In genomic region chr1:8523641-8524206, GRCh38 we compare ENCODE assay signal across 12 cellular contexts.
DNase-seq lines count a peak whose midpoint lies in the region; ATAC-seq and TF ChIP-seq lines count a peak whose summit lies in the region.
"Had no signal": no experiment of that assay in that cellular context is flagged by ENCODE, and none has a peak within 500 bp of the region (broad histone marks: within the 10 kb centered on the region; RNA-seq: fewer than 3 reads in every experiment).

No MANE protein-coding gene starts in this region.

- ATAC-seq in GM21619 (IDR thresholded peaks at IDR 0.05; ENCODE audit: unreplicated experiment) (no peak), HG02623 (IDR thresholded peaks at IDR 0.05; ENCODE audit: unreplicated experiment) (no peak)

- DNase-seq in CD1c-positive myeloid dendritic cell (ENCODE audit: extremely low spot score) (peak; percentile 22), HL-60 (ENCODE audit: low read depth in 1 of 2, low spot score in 1 of 2) (no peak), ovary (no peak), retina (no peak), SKM-1 (lab: John Stamatoyannopoulos, UW; ENCODE audit: unreplicated experiment) (no peak)
- DNase-seq: cerebellar nuclear complex, DND-41, NCI-H187 treated with DMSO at 0.1 percent for 48 hours, RPMI8226 had no signal

- intact Hi-C loops in ovary (cut with DNase I) = no loop called here

- peaks cover 6% of the 10 kb centered on the region for H3K4me1 ChIP-seq in ovary (ENCODE audit: insufficient read depth)

- TF ChIP-seq CTCF in HL-60 (IDR thresholded peaks at IDR 0.05; ENCODE audit: insufficient read depth, low read length) (no peak), ovary (IDR thresholded peaks at IDR 0.05) (no peak)

- H3K36me3 ChIP-seq in ovary = no peaks in the 10 kb centered on the region

- H3K27ac ChIP-seq in HL-60 (replicated peaks) (peak overlapping the region; percentile 3; the same call in 1 of the 2 replicates), cingulate gyrus (ENCODE audit: low read depth, low read length) (peak overlapping the region; percentile 19), ovary (no peak overlapping the region)

- no peaks in the 10 kb centered on the region for H3K27me3 ChIP-seq in HL-60 (ENCODE audit: insufficient read depth, poor library complexity, severe bottlenecking)
- H3K27me3 ChIP-seq in ovary = no peaks in the 10 kb centered on the region

- TF ChIP-seq EP300 in ovary (IDR thresholded peaks at IDR 0.05) = no peak

- H3K4me3 ChIP-seq in HL-60 (replicated peaks; ENCODE audit: insufficient read depth, low read length) (no peak overlapping the region), ovary (peak overlapping the region; percentile 15)

- H3K9me3 ChIP-seq in ovary = no peaks in the 10 kb centered on the region

- TF ChIP-seq POLR2A in ovary (IDR thresholded peaks at IDR 0.05) = no peak

- 72 to 76% (median 75%) methylated on average over 5 of the region's 5 CpGs for WGBS in ovary, 3 donors

Comparison
In these comparisons a context has a peak if more than half of its experiments do, and no peak if none do; other contexts are left out.
1. H3K27ac ChIP-seq: peak in HL-60 (single experiment) and cingulate gyrus (single experiment); none in ovary (0 of 2).